In the genomic region with DNA sequence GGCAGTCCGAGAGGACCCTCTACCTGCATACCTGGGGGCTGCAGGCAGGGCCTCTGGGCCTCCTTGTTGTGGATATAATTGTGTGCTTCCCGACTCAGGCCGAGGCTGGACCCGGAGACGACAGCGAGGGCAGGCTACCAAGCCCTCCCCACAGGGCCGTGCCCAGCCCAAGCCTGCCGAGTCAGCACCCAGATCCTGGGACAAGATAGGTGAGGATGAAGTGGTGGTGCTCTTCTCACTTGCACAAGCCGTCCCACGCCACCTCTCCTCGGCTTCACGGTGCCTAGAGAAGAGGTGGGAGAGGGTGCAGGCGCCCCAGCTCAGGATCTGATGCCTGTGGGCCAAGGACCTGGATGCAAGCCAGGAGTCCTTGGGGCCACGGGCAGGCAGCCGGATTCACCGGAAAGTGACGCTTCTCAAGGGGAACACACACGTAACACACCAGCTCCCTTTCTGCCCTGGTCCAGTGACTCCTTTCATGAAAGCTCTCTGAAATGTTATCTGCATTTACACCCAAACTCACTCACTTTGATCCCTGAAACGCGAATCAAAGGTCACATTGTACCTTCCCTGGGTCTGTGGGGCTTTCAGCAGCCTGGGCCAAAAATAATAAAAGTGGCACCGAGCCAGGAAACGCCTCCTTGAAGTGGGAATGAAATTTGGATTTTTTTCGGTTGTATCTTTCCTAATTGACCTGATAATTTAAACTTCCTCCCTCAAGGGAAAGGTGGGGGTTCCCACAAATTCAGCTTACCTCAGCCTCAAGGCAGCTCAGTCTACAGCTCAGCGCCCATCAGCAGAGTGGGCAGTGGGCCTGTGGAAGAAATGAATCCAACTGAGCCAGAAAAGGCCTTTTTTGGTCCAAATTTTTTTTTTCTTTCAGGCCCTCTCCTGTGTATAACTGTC, we compare ENCODE assay signal across 1 cellular context.
A peak's percentile ranks its signal among the peaks of the same experiment; 100 is the strongest.
TF ChIP-seq lines count a peak whose summit lies in the region.

No MANE protein-coding gene starts in this region.

TF ChIP-seq in K562, 482 proteins besides CTCF, POLR2A, EP300 and RAD21 (continued from another document and continues in another):
- TF ChIP-seq, protein P1, sequence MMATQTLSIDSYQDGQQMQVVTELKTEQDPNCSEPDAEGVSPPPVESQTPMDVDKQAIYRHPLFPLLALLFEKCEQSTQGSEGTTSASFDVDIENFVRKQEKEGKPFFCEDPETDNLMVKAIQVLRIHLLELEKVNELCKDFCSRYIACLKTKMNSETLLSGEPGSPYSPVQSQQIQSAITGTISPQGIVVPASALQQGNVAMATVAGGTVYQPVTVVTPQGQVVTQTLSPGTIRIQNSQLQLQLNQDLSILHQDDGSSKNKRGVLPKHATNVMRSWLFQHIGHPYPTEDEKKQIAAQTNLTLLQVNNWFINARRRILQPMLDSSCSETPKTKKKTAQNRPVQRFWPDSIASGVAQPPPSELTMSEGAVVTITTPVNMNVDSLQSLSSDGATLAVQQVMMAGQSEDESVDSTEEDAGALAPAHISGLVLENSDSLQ (IDR thresholded peaks at IDR 0.05): no peak
- TF ChIP-seq EHMT2 (IDR thresholded peaks at IDR 0.05) (no peak), SMARCB1 (IDR thresholded peaks at IDR 0.05; ENCODE audit: insufficient read length, low read depth) (no peak), ZNF507 (tag; conservative IDR thresholded peaks at IDR 0.05) (no peak), JUND (IDR thresholded peaks at IDR 0.05; ENCODE audit: borderline replicate concordance, low read depth, low read length) (peak; percentile 56), JUND (tag; IDR thresholded peaks at IDR 0.05; ENCODE audit: borderline replicate concordance, low read depth, low read length) (no peak), NELFE (IDR thresholded peaks at IDR 0.05; ENCODE audit: insufficient read depth, insufficient read length) (no peak), HIVEP1 (CRISPR knock-in tag; IDR thresholded peaks at IDR 0.05) (no peak), MCM5 (IDR thresholded peaks at IDR 0.05; ENCODE audit: low read depth) (no peak), ZNF175 (CRISPR knock-in tag; IDR thresholded peaks at IDR 0.05; ENCODE audit: low read depth) (no peak), TAF1 (IDR thresholded peaks at IDR 0.05; ENCODE audit: control insufficient read depth, extremely low read depth, insufficient read depth, low read length, severe bottlenecking) (no peak), NBN (IDR thresholded peaks at IDR 0.05; ENCODE audit: low read depth) (no peak), CHCHD3 (CRISPR knock-in tag; IDR thresholded peaks at IDR 0.05) (no peak), IRF2 (CRISPR knock-in tag; IDR thresholded peaks at IDR 0.05) (no peak), GABPA (tag; conservative IDR thresholded peaks at IDR 0.05; ENCODE audit: low read depth) (no peak), MYNN (IDR thresholded peaks at IDR 0.05) (no peak), MYNN (CRISPR knock-in tag; IDR thresholded peaks at IDR 0.05) (no peak), MTA2 (IDR thresholded peaks at IDR 0.05; ENCODE audit: low read depth) (no peak), MCM3 (IDR thresholded peaks at IDR 0.05) (no peak), ZNF282 (CRISPR knock-in tag; IDR thresholded peaks at IDR 0.05) (no peak), BDP1 (IDR thresholded peaks at IDR 0.05; ENCODE audit: insufficient read depth, insufficient read length) (no peak), NFIX (CRISPR knock-in tag; IDR thresholded peaks at IDR 0.05; ENCODE audit: low read depth) (peak; percentile 87), KDM1A (IDR thresholded peaks at IDR 0.05) (no peak), SRSF1 (IDR thresholded peaks at IDR 0.05; ENCODE audit: low read depth, low read length) (no peak), HCFC1 (IDR thresholded peaks at IDR 0.05; ENCODE audit: low read depth, low read length) (peak; percentile 66), FOXM1 (IDR thresholded peaks at IDR 0.05; ENCODE audit: low read depth) (no peak), FOXM1 (CRISPR knock-in tag; IDR thresholded peaks at IDR 0.05; ENCODE audit: low read depth) (no peak), ZNF644 (tag; IDR thresholded peaks at IDR 0.05; ENCODE audit: low read depth) (no peak), HEY1 (CRISPR knock-in tag; IDR thresholded peaks at IDR 0.05; ENCODE audit: borderline replicate concordance) (no peak)
- TF ChIP-seq, protein P2, sequence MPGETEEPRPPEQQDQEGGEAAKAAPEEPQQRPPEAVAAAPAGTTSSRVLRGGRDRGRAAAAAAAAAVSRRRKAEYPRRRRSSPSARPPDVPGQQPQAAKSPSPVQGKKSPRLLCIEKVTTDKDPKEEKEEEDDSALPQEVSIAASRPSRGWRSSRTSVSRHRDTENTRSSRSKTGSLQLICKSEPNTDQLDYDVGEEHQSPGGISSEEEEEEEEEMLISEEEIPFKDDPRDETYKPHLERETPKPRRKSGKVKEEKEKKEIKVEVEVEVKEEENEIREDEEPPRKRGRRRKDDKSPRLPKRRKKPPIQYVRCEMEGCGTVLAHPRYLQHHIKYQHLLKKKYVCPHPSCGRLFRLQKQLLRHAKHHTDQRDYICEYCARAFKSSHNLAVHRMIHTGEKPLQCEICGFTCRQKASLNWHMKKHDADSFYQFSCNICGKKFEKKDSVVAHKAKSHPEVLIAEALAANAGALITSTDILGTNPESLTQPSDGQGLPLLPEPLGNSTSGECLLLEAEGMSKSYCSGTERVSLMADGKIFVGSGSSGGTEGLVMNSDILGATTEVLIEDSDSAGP (CRISPR knock-in tag; IDR thresholded peaks at IDR 0.05): no peak
- TF ChIP-seq, protein P3, sequence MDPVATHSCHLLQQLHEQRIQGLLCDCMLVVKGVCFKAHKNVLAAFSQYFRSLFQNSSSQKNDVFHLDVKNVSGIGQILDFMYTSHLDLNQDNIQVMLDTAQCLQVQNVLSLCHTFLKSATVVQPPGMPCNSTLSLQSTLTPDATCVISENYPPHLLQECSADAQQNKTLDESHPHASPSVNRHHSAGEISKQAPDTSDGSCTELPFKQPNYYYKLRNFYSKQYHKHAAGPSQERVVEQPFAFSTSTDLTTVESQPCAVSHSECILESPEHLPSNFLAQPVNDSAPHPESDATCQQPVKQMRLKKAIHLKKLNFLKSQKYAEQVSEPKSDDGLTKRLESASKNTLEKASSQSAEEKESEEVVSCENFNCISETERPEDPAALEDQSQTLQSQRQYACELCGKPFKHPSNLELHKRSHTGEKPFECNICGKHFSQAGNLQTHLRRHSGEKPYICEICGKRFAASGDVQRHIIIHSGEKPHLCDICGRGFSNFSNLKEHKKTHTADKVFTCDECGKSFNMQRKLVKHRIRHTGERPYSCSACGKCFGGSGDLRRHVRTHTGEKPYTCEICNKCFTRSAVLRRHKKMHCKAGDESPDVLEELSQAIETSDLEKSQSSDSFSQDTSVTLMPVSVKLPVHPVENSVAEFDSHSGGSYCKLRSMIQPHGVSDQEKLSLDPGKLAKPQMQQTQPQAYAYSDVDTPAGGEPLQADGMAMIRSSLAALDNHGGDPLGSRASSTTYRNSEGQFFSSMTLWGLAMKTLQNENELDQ (CRISPR knock-in tag; IDR thresholded peaks at IDR 0.05; ENCODE audit: borderline replicate concordance): no peak
- TF ChIP-seq, protein P4, sequence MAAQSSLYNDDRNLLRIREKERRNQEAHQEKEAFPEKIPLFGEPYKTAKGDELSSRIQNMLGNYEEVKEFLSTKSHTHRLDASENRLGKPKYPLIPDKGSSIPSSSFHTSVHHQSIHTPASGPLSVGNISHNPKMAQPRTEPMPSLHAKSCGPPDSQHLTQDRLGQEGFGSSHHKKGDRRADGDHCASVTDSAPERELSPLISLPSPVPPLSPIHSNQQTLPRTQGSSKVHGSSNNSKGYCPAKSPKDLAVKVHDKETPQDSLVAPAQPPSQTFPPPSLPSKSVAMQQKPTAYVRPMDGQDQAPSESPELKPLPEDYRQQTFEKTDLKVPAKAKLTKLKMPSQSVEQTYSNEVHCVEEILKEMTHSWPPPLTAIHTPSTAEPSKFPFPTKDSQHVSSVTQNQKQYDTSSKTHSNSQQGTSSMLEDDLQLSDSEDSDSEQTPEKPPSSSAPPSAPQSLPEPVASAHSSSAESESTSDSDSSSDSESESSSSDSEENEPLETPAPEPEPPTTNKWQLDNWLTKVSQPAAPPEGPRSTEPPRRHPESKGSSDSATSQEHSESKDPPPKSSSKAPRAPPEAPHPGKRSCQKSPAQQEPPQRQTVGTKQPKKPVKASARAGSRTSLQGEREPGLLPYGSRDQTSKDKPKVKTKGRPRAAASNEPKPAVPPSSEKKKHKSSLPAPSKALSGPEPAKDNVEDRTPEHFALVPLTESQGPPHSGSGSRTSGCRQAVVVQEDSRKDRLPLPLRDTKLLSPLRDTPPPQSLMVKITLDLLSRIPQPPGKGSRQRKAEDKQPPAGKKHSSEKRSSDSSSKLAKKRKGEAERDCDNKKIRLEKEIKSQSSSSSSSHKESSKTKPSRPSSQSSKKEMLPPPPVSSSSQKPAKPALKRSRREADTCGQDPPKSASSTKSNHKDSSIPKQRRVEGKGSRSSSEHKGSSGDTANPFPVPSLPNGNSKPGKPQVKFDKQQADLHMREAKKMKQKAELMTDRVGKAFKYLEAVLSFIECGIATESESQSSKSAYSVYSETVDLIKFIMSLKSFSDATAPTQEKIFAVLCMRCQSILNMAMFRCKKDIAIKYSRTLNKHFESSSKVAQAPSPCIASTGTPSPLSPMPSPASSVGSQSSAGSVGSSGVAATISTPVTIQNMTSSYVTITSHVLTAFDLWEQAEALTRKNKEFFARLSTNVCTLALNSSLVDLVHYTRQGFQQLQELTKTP (IDR thresholded peaks at IDR 0.05; ENCODE audit: low read depth in 1 of 2, partially characterized antibody in 2 of 2): no peak
- TF ChIP-seq, protein P5, sequence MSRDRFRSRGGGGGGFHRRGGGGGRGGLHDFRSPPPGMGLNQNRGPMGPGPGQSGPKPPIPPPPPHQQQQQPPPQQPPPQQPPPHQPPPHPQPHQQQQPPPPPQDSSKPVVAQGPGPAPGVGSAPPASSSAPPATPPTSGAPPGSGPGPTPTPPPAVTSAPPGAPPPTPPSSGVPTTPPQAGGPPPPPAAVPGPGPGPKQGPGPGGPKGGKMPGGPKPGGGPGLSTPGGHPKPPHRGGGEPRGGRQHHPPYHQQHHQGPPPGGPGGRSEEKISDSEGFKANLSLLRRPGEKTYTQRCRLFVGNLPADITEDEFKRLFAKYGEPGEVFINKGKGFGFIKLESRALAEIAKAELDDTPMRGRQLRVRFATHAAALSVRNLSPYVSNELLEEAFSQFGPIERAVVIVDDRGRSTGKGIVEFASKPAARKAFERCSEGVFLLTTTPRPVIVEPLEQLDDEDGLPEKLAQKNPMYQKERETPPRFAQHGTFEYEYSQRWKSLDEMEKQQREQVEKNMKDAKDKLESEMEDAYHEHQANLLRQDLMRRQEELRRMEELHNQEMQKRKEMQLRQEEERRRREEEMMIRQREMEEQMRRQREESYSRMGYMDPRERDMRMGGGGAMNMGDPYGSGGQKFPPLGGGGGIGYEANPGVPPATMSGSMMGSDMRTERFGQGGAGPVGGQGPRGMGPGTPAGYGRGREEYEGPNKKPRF (IDR thresholded peaks at IDR 0.05; ENCODE audit: low read depth, low read length): no peak
- TF ChIP-seq, protein P6, sequence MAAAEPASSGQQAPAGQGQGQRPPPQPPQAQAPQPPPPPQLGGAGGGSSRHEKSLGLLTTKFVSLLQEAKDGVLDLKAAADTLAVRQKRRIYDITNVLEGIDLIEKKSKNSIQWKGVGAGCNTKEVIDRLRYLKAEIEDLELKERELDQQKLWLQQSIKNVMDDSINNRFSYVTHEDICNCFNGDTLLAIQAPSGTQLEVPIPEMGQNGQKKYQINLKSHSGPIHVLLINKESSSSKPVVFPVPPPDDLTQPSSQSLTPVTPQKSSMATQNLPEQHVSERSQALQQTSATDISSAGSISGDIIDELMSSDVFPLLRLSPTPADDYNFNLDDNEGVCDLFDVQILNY (CRISPR knock-in tag; IDR thresholded peaks at IDR 0.05): no peak
- TF ChIP-seq, protein P7, sequence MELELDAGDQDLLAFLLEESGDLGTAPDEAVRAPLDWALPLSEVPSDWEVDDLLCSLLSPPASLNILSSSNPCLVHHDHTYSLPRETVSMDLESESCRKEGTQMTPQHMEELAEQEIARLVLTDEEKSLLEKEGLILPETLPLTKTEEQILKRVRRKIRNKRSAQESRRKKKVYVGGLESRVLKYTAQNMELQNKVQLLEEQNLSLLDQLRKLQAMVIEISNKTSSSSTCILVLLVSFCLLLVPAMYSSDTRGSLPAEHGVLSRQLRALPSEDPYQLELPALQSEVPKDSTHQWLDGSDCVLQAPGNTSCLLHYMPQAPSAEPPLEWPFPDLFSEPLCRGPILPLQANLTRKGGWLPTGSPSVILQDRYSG (tag; conservative IDR thresholded peaks at IDR 0.05; ENCODE audit: low read depth): no peak
- TF ChIP-seq, protein P8, sequence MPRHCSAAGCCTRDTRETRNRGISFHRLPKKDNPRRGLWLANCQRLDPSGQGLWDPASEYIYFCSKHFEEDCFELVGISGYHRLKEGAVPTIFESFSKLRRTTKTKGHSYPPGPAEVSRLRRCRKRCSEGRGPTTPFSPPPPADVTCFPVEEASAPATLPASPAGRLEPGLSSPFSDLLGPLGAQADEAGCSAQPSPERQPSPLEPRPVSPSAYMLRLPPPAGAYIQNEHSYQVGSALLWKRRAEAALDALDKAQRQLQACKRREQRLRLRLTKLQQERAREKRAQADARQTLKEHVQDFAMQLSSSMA (CRISPR knock-in tag; IDR thresholded peaks at IDR 0.05): no peak
- TF ChIP-seq, protein P9, sequence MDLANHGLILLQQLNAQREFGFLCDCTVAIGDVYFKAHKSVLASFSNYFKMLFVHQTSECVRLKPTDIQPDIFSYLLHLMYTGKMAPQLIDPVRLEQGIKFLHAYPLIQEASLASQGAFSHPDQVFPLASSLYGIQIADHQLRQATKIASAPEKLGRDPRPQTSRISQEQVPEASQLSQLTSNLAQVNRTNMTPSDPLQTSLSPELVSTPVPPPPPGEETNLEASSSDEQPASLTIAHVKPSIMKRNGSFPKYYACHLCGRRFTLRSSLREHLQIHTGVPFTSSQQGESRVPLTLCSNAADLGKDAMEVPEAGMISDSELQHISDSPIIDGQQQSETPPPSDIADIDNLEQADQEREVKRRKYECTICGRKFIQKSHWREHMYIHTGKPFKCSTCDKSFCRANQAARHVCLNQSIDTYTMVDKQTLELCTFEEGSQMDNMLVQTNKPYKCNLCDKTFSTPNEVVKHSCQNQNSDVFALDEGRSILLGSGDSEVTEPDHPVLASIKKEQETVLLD (IDR thresholded peaks at IDR 0.05): no peak
- TF ChIP-seq, protein P10, sequence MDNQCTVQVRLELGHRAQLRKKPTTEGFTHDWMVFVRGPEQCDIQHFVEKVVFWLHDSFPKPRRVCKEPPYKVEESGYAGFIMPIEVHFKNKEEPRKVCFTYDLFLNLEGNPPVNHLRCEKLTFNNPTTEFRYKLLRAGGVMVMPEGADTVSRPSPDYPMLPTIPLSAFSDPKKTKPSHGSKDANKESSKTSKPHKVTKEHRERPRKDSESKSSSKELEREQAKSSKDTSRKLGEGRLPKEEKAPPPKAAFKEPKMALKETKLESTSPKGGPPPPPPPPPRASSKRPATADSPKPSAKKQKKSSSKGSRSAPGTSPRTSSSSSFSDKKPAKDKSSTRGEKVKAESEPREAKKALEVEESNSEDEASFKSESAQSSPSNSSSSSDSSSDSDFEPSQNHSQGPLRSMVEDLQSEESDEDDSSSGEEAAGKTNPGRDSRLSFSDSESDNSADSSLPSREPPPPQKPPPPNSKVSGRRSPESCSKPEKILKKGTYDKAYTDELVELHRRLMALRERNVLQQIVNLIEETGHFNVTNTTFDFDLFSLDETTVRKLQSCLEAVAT (IDR thresholded peaks at IDR 0.05): no peak
- TF ChIP-seq, protein P11, sequence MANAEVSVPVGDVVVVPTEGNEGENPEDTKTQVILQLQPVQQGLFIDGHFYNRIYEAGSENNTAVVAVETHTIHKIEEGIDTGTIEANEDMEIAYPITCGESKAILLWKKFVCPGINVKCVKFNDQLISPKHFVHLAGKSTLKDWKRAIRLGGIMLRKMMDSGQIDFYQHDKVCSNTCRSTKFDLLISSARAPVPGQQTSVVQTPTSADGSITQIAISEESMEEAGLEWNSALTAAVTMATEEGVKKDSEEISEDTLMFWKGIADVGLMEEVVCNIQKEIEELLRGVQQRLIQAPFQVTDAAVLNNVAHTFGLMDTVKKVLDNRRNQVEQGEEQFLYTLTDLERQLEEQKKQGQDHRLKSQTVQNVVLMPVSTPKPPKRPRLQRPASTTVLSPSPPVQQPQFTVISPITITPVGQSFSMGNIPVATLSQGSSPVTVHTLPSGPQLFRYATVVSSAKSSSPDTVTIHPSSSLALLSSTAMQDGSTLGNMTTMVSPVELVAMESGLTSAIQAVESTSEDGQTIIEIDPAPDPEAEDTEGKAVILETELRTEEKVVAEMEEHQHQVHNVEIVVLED (CRISPR knock-in tag; IDR thresholded peaks at IDR 0.05): no peak; the same call in 1 of the 2 replicates
